In genomic region chr1:114238066-114238465, GRCh38 we compare ENCODE assay signal across 15 cellular contexts.
DNase-seq lines count a peak whose midpoint lies in the region; ATAC-seq and TF ChIP-seq lines count a peak whose summit lies in the region.
"Had no signal": no experiment of that assay in that cellular context is flagged by ENCODE, and none has a peak within 500 bp of the region (broad histone marks: within the 10 kb centered on the region; RNA-seq: fewer than 3 reads in every experiment).

No MANE protein-coding gene starts in this region.

- in situ Hi-C loops in ACHN (cut with HindIII; ENCODE audit: low pct_ligation_motif_present, low pct_unique_long_range_greater_than_20kb, low sequenced_read_pairs): no loop called here

- no peak overlapping the region for H4K8ac ChIP-seq in neuronal stem cell (ENCODE audit: low read depth, low read length)

- no peak overlapping the region for H2BK12ac ChIP-seq in neuronal stem cell (ENCODE audit: low read length)

- peaks cover 9% of the 10 kb centered on the region for H3K4me1 Mint-ChIP-seq in WTC11

- H3K23ac ChIP-seq in neuronal stem cell (ENCODE audit: low read depth, low read length, poor library complexity): no peak overlapping the region

- H2AK5ac ChIP-seq in neuronal stem cell (ENCODE audit: low read depth, low read length): no peak overlapping the region

- no peak overlapping the region for H3K4me3 Mint-ChIP-seq in WTC11
- H3K4me3 Mint-ChIP-seq: CD4-positive, alpha-beta T cell; H9; IgD-negative memory B cell had no signal

- peaks cover 16% of the 10 kb centered on the region for H3K27me3 Mint-ChIP-seq in WTC11 (ENCODE audit: low read depth)

- no peak overlapping the region for H4K91ac ChIP-seq in neuronal stem cell (ENCODE audit: low read depth, low read length, poor library complexity)

- no peak for TF ChIP-seq CTCF in WTC11 (IDR thresholded peaks at IDR 0.05)

- no peak overlapping the region for H3K27ac Mint-ChIP-seq in WTC11
- H3K27ac Mint-ChIP-seq: CD4-positive, alpha-beta T cell; H9 had no signal

- POLR2A ChIA-PET in WTC11 (lab: Charles Lee): no interaction called here

- H3K27me3 ChIP-seq in neuronal stem cell (ENCODE audit: control insufficient read depth in 3 of 3, insufficient read depth in 3 of 3, low read depth in 1 of 3, low read length in 3 of 3): no peaks in the 10 kb centered on the region

- H3K4me3 ChIP-seq in neuronal stem cell (ENCODE audit: low read length in 2 of 2): no peak overlapping the region

- peak overlapping the region; percentile 2 for H2BK5ac ChIP-seq in neuronal stem cell (ENCODE audit: low read length)

- no peak overlapping the region for H2BK120ac ChIP-seq in neuronal stem cell (ENCODE audit: low read depth, low read length)

- H3K4me1 ChIP-seq in neuronal stem cell (ENCODE audit: control insufficient read depth in 2 of 2, insufficient read depth in 1 of 2, low read depth in 1 of 2, low read length in 2 of 2): no peaks in the 10 kb centered on the region
- H3K4me1 ChIP-seq: Caco-2 had no signal

- H3K14ac ChIP-seq in neuronal stem cell (ENCODE audit: low read length): no peak overlapping the region

- DNase-seq in WTC11 (ENCODE audit: low spot score) (no peak), left colon (peak; percentile 23 to 59), neuronal stem cell (ENCODE audit: low spot score) (no peak), dermis blood vessel endothelial cell (no peak), ACHN (no peak)
- DNase-seq: AML-193; Caco-2; CD4-positive, alpha-beta T cell; GOT3 had no signal

- H3K9me3 Mint-ChIP-seq in WTC11: peaks cover 28% of the 10 kb centered on the region

- intact Hi-C loops in left colon (cut with DNase I, micrococcal nuclease): no loop called here

- H3K9ac ChIP-seq in neuronal stem cell (ENCODE audit: low read depth, low read length, poor library complexity): no peak overlapping the region

- ATAC-seq in WTC11 (no peak), left colon (peak; percentile 77), GM21515 (IDR thresholded peaks at IDR 0.05; ENCODE audit: unreplicated experiment) (no peak), HG03354 (IDR thresholded peaks at IDR 0.05; ENCODE audit: poor library complexity, severe bottlenecking, unreplicated experiment) (no peak)
- ATAC-seq: HepG2 had no signal

- CTCF ChIA-PET in WTC11 (lab: Charles Lee): interaction anchor here (0.7 to 1.1 kb wide), 2 partner anchors 45 to 286 kb away, joined by 3 read pairs; no protein-coding TSS in a partner anchor

- no peak overlapping the region for H3K4ac ChIP-seq in neuronal stem cell (ENCODE audit: low read length)

- no peak overlapping the region for H2BK15ac ChIP-seq in neuronal stem cell (ENCODE audit: low read length)

- no peak overlapping the region for H3K18ac ChIP-seq in neuronal stem cell (ENCODE audit: low read length)

- peaks cover 20% of the 10 kb centered on the region for H3K36me3 Mint-ChIP-seq in WTC11

- no CpG with 5 or more reads among the region's 5 CpGs for WGBS in neuronal stem cell (ENCODE audit: extremely low coverage in 2 of 2, insufficient read length in 2 of 2, insufficient replicate concordance in 1 of 2), 2 donors

- H3K79me1 ChIP-seq in neuronal stem cell (ENCODE audit: low read depth, low read length): no peaks in the 10 kb centered on the region

- no peak overlapping the region for H3K27ac ChIP-seq in neuronal stem cell (replicated peaks; ENCODE audit: low read length)
- H3K27ac ChIP-seq: C4-2B had no signal

- no peaks in the 10 kb centered on the region for H3K9me3 ChIP-seq in neuronal stem cell (replicated peaks in 1 of 2; ENCODE audit: control insufficient read depth in 2 of 2, insufficient read depth in 1 of 2, low read depth in 1 of 2, low read length in 2 of 2)
- H3K9me3 ChIP-seq: Caco-2 had no signal

- H3K4me2 ChIP-seq in neuronal stem cell (ENCODE audit: insufficient read depth, low read length, poor library complexity, severe bottlenecking): no peak overlapping the region

- H2AFZ ChIP-seq in neuronal stem cell (ENCODE audit: low read length): no peak overlapping the region

- no peaks in the 10 kb centered on the region for H3K36me3 ChIP-seq in neuronal stem cell (replicated peaks in 1 of 2; ENCODE audit: control insufficient read depth in 2 of 2, insufficient read depth in 2 of 2, low read length in 2 of 2)

TF ChIP-seq in WTC11, 78 proteins besides CTCF, POLR2A, EP300 and RAD21:
- peak; percentile 59; the same call in 1 of the 2 replicates for TF ChIP-seq MAX (CRISPR knock-in tag; IDR thresholded peaks at IDR 0.05)
- no peak for TF ChIP-seq TEAD1 (CRISPR knock-in tag; IDR thresholded peaks at IDR 0.05)

Comparison
In these comparisons a context has a peak if more than half of its experiments do, and no peak if none do; other contexts are left out.
1. DNase-seq: peak in left colon (2 of 2); none in WTC11 (single experiment), neuronal stem cell (single experiment), dermis blood vessel endothelial cell (single experiment) and ACHN (single experiment).